In genomic region chr12:102917026-102917787, GRCh38 we compare ENCODE assay signal across 1 cellular context.
TF ChIP-seq lines count a peak whose summit lies in the region.

TSS of gene PAH (minus strand) at chr12:102917244. CDS start at chr12:102917130, 114 bp downstream.

TF ChIP-seq in HepG2, 621 proteins besides CTCF, POLR2A, EP300 and RAD21 (continued from another document and continues in another):
- no peak for TF ChIP-seq MBNL3 (CRISPR knock-in tag; conservative IDR thresholded peaks at IDR 0.05)
- peak in 1 of 2 experiments; percentile 70; a peak in 1 of 4 replicates for TF ChIP-seq ATF4 (CRISPR knock-in tag; IDR thresholded peaks at IDR 0.05)
- peak; percentile 70 for TF ChIP-seq ZNF652 (CRISPR knock-in tag; IDR thresholded peaks at IDR 0.05; ENCODE audit: borderline replicate concordance, low read depth)
- no peak for TF ChIP-seq ZFP41 (CRISPR knock-in tag; IDR thresholded peaks at IDR 0.05; ENCODE audit: borderline replicate concordance)
- 0 out of 2 replicates have a peak, but pooled peaks have one; percentile 70 for TF ChIP-seq ZSCAN31 (CRISPR knock-in tag; IDR thresholded peaks at IDR 0.05; ENCODE audit: low read depth)
- TF ChIP-seq TFE3 (CRISPR knock-in tag; IDR thresholded peaks at IDR 0.05) = peak; percentile 90
- peak; percentile 69; the same call in 1 of the 2 replicates for TF ChIP-seq IRX3 (CRISPR knock-in tag; IDR thresholded peaks at IDR 0.05; ENCODE audit: borderline replicate concordance, low read depth)
- TF ChIP-seq ZBTB1 (CRISPR knock-in tag; IDR thresholded peaks at IDR 0.05; ENCODE audit: borderline replicate concordance) = no peak
- peak; percentile 84 for TF ChIP-seq SP4 (CRISPR knock-in tag; IDR thresholded peaks at IDR 0.05)
- no peak for TF ChIP-seq ZBTB10 (CRISPR knock-in tag; IDR thresholded peaks at IDR 0.05; ENCODE audit: borderline replicate concordance)
- TF ChIP-seq FOXJ3 (CRISPR knock-in tag; IDR thresholded peaks at IDR 0.05; ENCODE audit: borderline replicate concordance) = peak; percentile 50; the same call in 1 of the 2 replicates
- TF ChIP-seq ZNF816 (CRISPR knock-in tag; IDR thresholded peaks at IDR 0.05; ENCODE audit: borderline replicate concordance) = 0 out of 2 replicates have a peak, but pooled peaks have one; percentile 41
- no peak; the same call in 1 of the 2 replicates for TF ChIP-seq RCOR2 (CRISPR knock-in tag; IDR thresholded peaks at IDR 0.05)
- peak; percentile 75; the same call in 1 of the 2 replicates for TF ChIP-seq ARNT2 (CRISPR knock-in tag; IDR thresholded peaks at IDR 0.05; ENCODE audit: low read depth)
- TF ChIP-seq ZNF607 (CRISPR knock-in tag; IDR thresholded peaks at IDR 0.05; ENCODE audit: borderline replicate concordance) = peak; percentile 70; the same call in 1 of the 2 replicates
- TF ChIP-seq FOXO4 (CRISPR knock-in tag; conservative IDR thresholded peaks at IDR 0.05) = 0 out of 2 replicates have a peak, but pooled peaks have one; percentile 12
- peak; percentile 78 for TF ChIP-seq ELF1 (CRISPR knock-in tag; IDR thresholded peaks at IDR 0.05)
- TF ChIP-seq DMAP1 (CRISPR knock-in tag; IDR thresholded peaks at IDR 0.05) = peak; percentile 70
- TF ChIP-seq ZIK1 (CRISPR knock-in tag; IDR thresholded peaks at IDR 0.05; ENCODE audit: borderline replicate concordance, low read depth) = no peak; the same call in 1 of the 2 replicates
- TF ChIP-seq ELF3 (CRISPR knock-in tag; IDR thresholded peaks at IDR 0.05) = peak; percentile 68
- TF ChIP-seq ZNF781 (CRISPR knock-in tag; IDR thresholded peaks at IDR 0.05; ENCODE audit: borderline replicate concordance, not compliant biosample characterization) = no peak
- 0 out of 2 replicates have a peak, but pooled peaks have one; percentile 81 for TF ChIP-seq SIN3A (IDR thresholded peaks at IDR 0.05; ENCODE audit: borderline replicate concordance, low read depth, low read length)
- TF ChIP-seq LCORL (IDR thresholded peaks at IDR 0.05) = no peak
- TF ChIP-seq LCORL (CRISPR knock-in tag; IDR thresholded peaks at IDR 0.05) = peak; percentile 95
- TF ChIP-seq SALL2 (CRISPR knock-in tag; IDR thresholded peaks at IDR 0.05) = peak; percentile 22; the same call in 1 of the 2 replicates
- TF ChIP-seq RNF2 (conservative IDR thresholded peaks at IDR 0.05; ENCODE audit: low read depth) = no peak
- TF ChIP-seq TRAFD1 (CRISPR knock-in tag; IDR thresholded peaks at IDR 0.05; ENCODE audit: borderline replicate concordance) = no peak
- TF ChIP-seq DPF2 (CRISPR knock-in tag; IDR thresholded peaks at IDR 0.05; ENCODE audit: borderline replicate concordance, low read depth) = no peak
- peak; percentile 64; the same call in 1 of the 2 replicates for TF ChIP-seq KDM5A (IDR thresholded peaks at IDR 0.05; ENCODE audit: borderline replicate concordance, low read length)
- TF ChIP-seq ZNF609 (CRISPR knock-in tag; IDR thresholded peaks at IDR 0.05; ENCODE audit: borderline replicate concordance) = peak; percentile 90
- no peak for TF ChIP-seq ZNF280D (CRISPR knock-in tag; IDR thresholded peaks at IDR 0.05)
- 0 out of 2 replicates have a peak, but pooled peaks have one; percentile 62 for TF ChIP-seq ZNF512 (CRISPR knock-in tag; IDR thresholded peaks at IDR 0.05)
- TF ChIP-seq NCOA2 (CRISPR knock-in tag; IDR thresholded peaks at IDR 0.05) = peak; percentile 54
- TF ChIP-seq RBM22 (optimal IDR thresholded peaks at IDR 0.05; ENCODE audit: low read length) = no peak
- TF ChIP-seq MATR3 (CRISPR knock-in tag; IDR thresholded peaks at IDR 0.05) = no peak
